ENCODE assay signal across 1 cellular context in genomic region chr9:34961574-34962480, GRCh38.
TF ChIP-seq lines count a peak whose summit lies in the region.

No MANE protein-coding gene starts in this region.

TF ChIP-seq in SK-N-SH, 30 proteins besides CTCF, POLR2A, EP300 and RAD21 (continued from another document):
- TF ChIP-seq, protein P1, sequence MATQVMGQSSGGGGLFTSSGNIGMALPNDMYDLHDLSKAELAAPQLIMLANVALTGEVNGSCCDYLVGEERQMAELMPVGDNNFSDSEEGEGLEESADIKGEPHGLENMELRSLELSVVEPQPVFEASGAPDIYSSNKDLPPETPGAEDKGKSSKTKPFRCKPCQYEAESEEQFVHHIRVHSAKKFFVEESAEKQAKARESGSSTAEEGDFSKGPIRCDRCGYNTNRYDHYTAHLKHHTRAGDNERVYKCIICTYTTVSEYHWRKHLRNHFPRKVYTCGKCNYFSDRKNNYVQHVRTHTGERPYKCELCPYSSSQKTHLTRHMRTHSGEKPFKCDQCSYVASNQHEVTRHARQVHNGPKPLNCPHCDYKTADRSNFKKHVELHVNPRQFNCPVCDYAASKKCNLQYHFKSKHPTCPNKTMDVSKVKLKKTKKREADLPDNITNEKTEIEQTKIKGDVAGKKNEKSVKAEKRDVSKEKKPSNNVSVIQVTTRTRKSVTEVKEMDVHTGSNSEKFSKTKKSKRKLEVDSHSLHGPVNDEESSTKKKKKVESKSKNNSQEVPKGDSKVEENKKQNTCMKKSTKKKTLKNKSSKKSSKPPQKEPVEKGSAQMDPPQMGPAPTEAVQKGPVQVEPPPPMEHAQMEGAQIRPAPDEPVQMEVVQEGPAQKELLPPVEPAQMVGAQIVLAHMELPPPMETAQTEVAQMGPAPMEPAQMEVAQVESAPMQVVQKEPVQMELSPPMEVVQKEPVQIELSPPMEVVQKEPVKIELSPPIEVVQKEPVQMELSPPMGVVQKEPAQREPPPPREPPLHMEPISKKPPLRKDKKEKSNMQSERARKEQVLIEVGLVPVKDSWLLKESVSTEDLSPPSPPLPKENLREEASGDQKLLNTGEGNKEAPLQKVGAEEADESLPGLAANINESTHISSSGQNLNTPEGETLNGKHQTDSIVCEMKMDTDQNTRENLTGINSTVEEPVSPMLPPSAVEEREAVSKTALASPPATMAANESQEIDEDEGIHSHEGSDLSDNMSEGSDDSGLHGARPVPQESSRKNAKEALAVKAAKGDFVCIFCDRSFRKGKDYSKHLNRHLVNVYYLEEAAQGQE (IDR thresholded peaks at IDR 0.05; ENCODE audit: low read depth, low read length) = no peak
- no peak for TF ChIP-seq SMC3 (IDR thresholded peaks at IDR 0.05; ENCODE audit: low read depth, low read length)
